8 cellular contexts compared by ENCODE assay signal in genomic region chr20:20017001-20017851, GRCh38. TPM values are rescaled to one million over a fixed set of nuclear protein-coding genes. Genes with fewer than 3 reads are reported as not detected.
DNase-seq lines count a peak whose midpoint lies in the region; ATAC-seq, FAIRE-seq and TF ChIP-seq lines count a peak whose summit lies in the region.

Gene NAA20 (plus strand): TSS chr20:20017362. CDS start chr20:20017397, 35 bp downstream.

- H3K4me1 ChIP-seq in left ventricle myocardium inferior (peaks cover 62% of the 10 kb centered on the region), prostate gland (replicated peaks) (peaks cover 10% of the 10 kb centered on the region), urinary bladder (ENCODE audit: insufficient read depth) (no peaks in the 10 kb centered on the region)

- intact Hi-C loops in T-helper 1 cell treated with Interleukin-12 subunit alpha and Interleukin-12 subunit beta and Interleukin-4 antibody, amounts not matched to agents 30 ng/mL and 1 ng/mL, for 36 hours (cut with micrococcal nuclease), result loop anchor here (1.0 to 5.0 kb wide), 9 partner anchors 35 to 1728 kb away; partner anchors contain the start of genes CFAP61, CRNKL1, DZANK1 and KIZ
- intact Hi-C loops in left ventricle myocardium inferior (cut with micrococcal nuclease) (no loop called here), prostate gland (cut with DNase I) (no loop called here)

- H3K4me3 ChIP-seq in left ventricle myocardium inferior (peak within 1 kb of the TSS; percentile 85), prostate gland (peak within 1 kb of the TSS; percentile 79 to 80), urinary bladder (ENCODE audit: low read depth, low read length) (peak within 1 kb of the TSS; percentile 95)

- H3K27ac ChIP-seq in left ventricle myocardium inferior (replicated peaks) (peak within 1 kb of the TSS; percentile 87), prostate gland (peak within 1 kb of the TSS; percentile 54 to 71), urinary bladder (ENCODE audit: low read depth) (peak within 1 kb of the TSS; percentile 57)

- FAIRE-seq in GM12892 (lab: Jason Lieb, UNC), result peak; percentile 91

- TF ChIP-seq CTCF in left ventricle myocardium inferior (IDR thresholded peaks at IDR 0.05; ENCODE audit: borderline replicate concordance) (peak; percentile 87), prostate gland (IDR thresholded peaks at IDR 0.05) (peak; percentile 44 to 93 (median 75))

- H3K9me3 ChIP-seq in left ventricle myocardium inferior (replicated peaks), result no peaks in the 10 kb centered on the region
- H3K9me3 ChIP-seq in prostate gland, result no peaks in the 10 kb centered on the region

- TF ChIP-seq POLR2A in GM12892 (IDR thresholded peaks at IDR 0.05; ENCODE audit: low read depth, low read length) (peak; percentile 59; the same call in 1 of the 2 replicates), prostate gland (IDR thresholded peaks at IDR 0.05) (peak; percentile 37)

- WGBS in prostate gland, result under 1% methylated on average over 28 of the region's 82 CpGs
- WGBS in urinary bladder, result under 1% methylated on average over 82 of the region's 82 CpGs

- DNase-seq in GM12892 (ENCODE audit: insufficient read length), result peak; percentile 89
- DNase-seq in NCI-H1417 treated with DMSO at 0.1 percent for 48 hours (lab: John Stamatoyannopoulos, UW), result peak; percentile 77
- peak; percentile 83 for DNase-seq in amniotic stem cell (lab: John Stamatoyannopoulos, UW)
- DNase-seq in left ventricle myocardium inferior, result peak; percentile 94
- DNase-seq in prostate gland (ENCODE audit: low spot score), result peak; percentile 94

- peak; percentile 100 for ATAC-seq in HG02798 (IDR thresholded peaks at IDR 0.05; ENCODE audit: poor library complexity, unreplicated experiment)

- no peaks in the 10 kb centered on the region for H3K36me3 ChIP-seq in left ventricle myocardium inferior
- no peaks in the 10 kb centered on the region for H3K36me3 ChIP-seq in prostate gland
- H3K36me3 ChIP-seq in urinary bladder (ENCODE audit: insufficient read depth), result no peaks in the 10 kb centered on the region

- H3K27me3 ChIP-seq in left ventricle myocardium inferior (ENCODE audit: low read depth) (no peaks in the 10 kb centered on the region), prostate gland (replicated peaks; ENCODE audit: insufficient read depth) (no peaks in the 10 kb centered on the region)

RNA-seq across cellular contexts. Expression of gene NAA20, which starts in this region (rescaled TPM):
- 78.4 TPM for polyA plus RNA-seq in GM12892 (2012; ENCODE audit: missing spikeins)
- total RNA-seq in T-helper 1 cell treated with Interleukin-12 subunit alpha and Interleukin-12 subunit beta and Interleukin-4 antibody, amounts not matched to agents 30 ng/mL and 1 ng/mL, for 36 hours, result 56.0 and 58.9 TPM in 2 replicates
- total RNA-seq in left ventricle myocardium inferior (67.5 TPM), prostate gland (10 to 100 TPM; 33.9 to 48.5 TPM), urinary bladder (42.3 TPM)
- polyA plus RNA-seq in urinary bladder, result 58.7 TPM

Comparison
In these comparisons a context has a peak if more than half of its experiments do, and no peak if none do; other contexts are left out.
1. Peak in every context shown above with its lines: DNase-seq, ATAC-seq, H3K4me3 ChIP-seq and H3K27ac ChIP-seq.